ENCODE assay signal across 8 cellular contexts in genomic region chr3:45226206-45226915, GRCh38. TPM values are rescaled to one million over a fixed set of nuclear protein-coding genes. Genes with fewer than 3 reads are reported as not detected.
DNase-seq lines count a peak whose midpoint lies in the region; ATAC-seq and TF ChIP-seq lines count a peak whose summit lies in the region.

TSS of gene TMEM158 (minus strand) at chr3:45226287. CDS start at chr3:45226027, 260 bp downstream.

- H3K4me1 Mint-ChIP-seq in activated T-helper 1 cell treated with anti-CD3 and anti-CD28 coated beads, Interleukin-12 subunit alpha, Interleukin-12 subunit beta, Interleukin-2, Interleukin-4 antibody, amounts not matched to agents 30 ng/mL and 10 ng/mL and 1 ng/mL, durations not matched to agents 14 hours and 24 hours and 36 hours (ENCODE audit: low read depth): peaks cover 17% of the 10 kb centered on the region
- H3K4me1 Mint-ChIP-seq in naive thymus-derived CD8-positive, alpha-beta T cell: peaks cover 5 to 18% (median 10%) of the 10 kb centered on the region in 4 donors
- H3K4me1 Mint-ChIP-seq in stimulated activated effector memory CD8-positive, alpha-beta T cell treated with anti-CD3 and anti-CD28 coated beads, Interleukin-12 subunit alpha, Interleukin-12 subunit beta, amount 100 ng/mL, for 72 hours: peaks cover 17% of the 10 kb centered on the region

- H3K4me3 ChIP-seq in fibroblast of mammary gland (ENCODE audit: control insufficient read depth, low read depth, low read length): peak within 1 kb of the TSS; percentile 95

- peak; percentile 58 for ATAC-seq in HG02981 (IDR thresholded peaks at IDR 0.05; ENCODE audit: unreplicated experiment)
- peak; percentile 76 to 78 for ATAC-seq in naive thymus-derived CD8-positive, alpha-beta T cell
- ATAC-seq in stimulated activated effector memory CD8-positive, alpha-beta T cell treated with anti-CD3 and anti-CD28 coated beads, Interleukin-12 subunit alpha, Interleukin-12 subunit beta, amount 100 ng/mL, for 72 hours: peak; percentile 86

- DNase-seq in NCI-H2029 (lab: John Stamatoyannopoulos, UW) (peak; percentile 26), NCI-H2029 treated with DMSO at 0.1 percent for 48 hours (lab: John Stamatoyannopoulos, UW) (no peak), OCI-M1 (lab: John Stamatoyannopoulos, UW) (peak; percentile 54), fibroblast of mammary gland (ENCODE audit: low read depth) (peak; percentile 71)
- DNase-seq in activated T-helper 1 cell treated with anti-CD3 and anti-CD28 coated beads, Interleukin-12 subunit alpha, Interleukin-12 subunit beta, Interleukin-2, Interleukin-4 antibody, amounts not matched to agents 30 ng/mL and 10 ng/mL and 1 ng/mL, durations not matched to agents 14 hours and 24 hours and 36 hours (ENCODE audit: low spot score): peak; percentile 69
- peak; percentile 5 to 80 (median 45) for DNase-seq in naive thymus-derived CD8-positive, alpha-beta T cell
- DNase-seq in stimulated activated effector memory CD8-positive, alpha-beta T cell treated with anti-CD3 and anti-CD28 coated beads, Interleukin-12 subunit alpha, Interleukin-12 subunit beta, amount 100 ng/mL, for 72 hours (ENCODE audit: low spot score in 2 of 2): peak; percentile 40 to 72

- H3K9me3 Mint-ChIP-seq in activated T-helper 1 cell treated with anti-CD3 and anti-CD28 coated beads, Interleukin-12 subunit alpha, Interleukin-12 subunit beta, Interleukin-2, Interleukin-4 antibody, amounts not matched to agents 30 ng/mL and 10 ng/mL and 1 ng/mL, durations not matched to agents 14 hours and 24 hours and 36 hours: no peaks in the 10 kb centered on the region
- no peaks in the 10 kb centered on the region for H3K9me3 Mint-ChIP-seq in naive thymus-derived CD8-positive, alpha-beta T cell
- H3K9me3 Mint-ChIP-seq in stimulated activated effector memory CD8-positive, alpha-beta T cell treated with anti-CD3 and anti-CD28 coated beads, Interleukin-12 subunit alpha, Interleukin-12 subunit beta, amount 100 ng/mL, for 72 hours: no peaks in the 10 kb centered on the region

- POLR2A ChIA-PET in naive thymus-derived CD8-positive, alpha-beta T cell (lab: Charles Lee): no interaction called here

- no peak for TF ChIP-seq CTCF in fibroblast of mammary gland (conservative IDR thresholded peaks at IDR 0.05; ENCODE audit: control insufficient read depth, insufficient read depth, low read depth, low read length)

- peaks cover 74% of the 10 kb centered on the region for H3K27me3 Mint-ChIP-seq in activated T-helper 1 cell treated with anti-CD3 and anti-CD28 coated beads, Interleukin-12 subunit alpha, Interleukin-12 subunit beta, Interleukin-2, Interleukin-4 antibody, amounts not matched to agents 30 ng/mL and 10 ng/mL and 1 ng/mL, durations not matched to agents 14 hours and 24 hours and 36 hours (ENCODE audit: insufficient read depth)
- H3K27me3 Mint-ChIP-seq in naive thymus-derived CD8-positive, alpha-beta T cell: peaks cover 60 to 87% (median 69%) of the 10 kb centered on the region in 5 donors

- no peaks in the 10 kb centered on the region for H3K36me3 Mint-ChIP-seq in activated T-helper 1 cell treated with anti-CD3 and anti-CD28 coated beads, Interleukin-12 subunit alpha, Interleukin-12 subunit beta, Interleukin-2, Interleukin-4 antibody, amounts not matched to agents 30 ng/mL and 10 ng/mL and 1 ng/mL, durations not matched to agents 14 hours and 24 hours and 36 hours (ENCODE audit: low read depth)
- H3K36me3 Mint-ChIP-seq in naive thymus-derived CD8-positive, alpha-beta T cell: peaks cover 0 to 2% (median 0%) of the 10 kb centered on the region in 3 donors
- H3K36me3 Mint-ChIP-seq in stimulated activated effector memory CD8-positive, alpha-beta T cell treated with anti-CD3 and anti-CD28 coated beads, Interleukin-12 subunit alpha, Interleukin-12 subunit beta, amount 100 ng/mL, for 72 hours: peaks cover 8% of the 10 kb centered on the region

- peak within 1 kb of the TSS; percentile 44 for H3K4me3 Mint-ChIP-seq in activated T-helper 1 cell treated with anti-CD3 and anti-CD28 coated beads, Interleukin-12 subunit alpha, Interleukin-12 subunit beta, Interleukin-2, Interleukin-4 antibody, amounts not matched to agents 30 ng/mL and 10 ng/mL and 1 ng/mL, durations not matched to agents 14 hours and 24 hours and 36 hours
- H3K4me3 Mint-ChIP-seq in naive thymus-derived CD8-positive, alpha-beta T cell: peak within 1 kb of the TSS; percentile 57 to 85 (median 74)
- peak within 1 kb of the TSS; percentile 71 for H3K4me3 Mint-ChIP-seq in stimulated activated effector memory CD8-positive, alpha-beta T cell treated with anti-CD3 and anti-CD28 coated beads, Interleukin-12 subunit alpha, Interleukin-12 subunit beta, amount 100 ng/mL, for 72 hours

- H3K27ac Mint-ChIP-seq in activated T-helper 1 cell treated with anti-CD3 and anti-CD28 coated beads, Interleukin-12 subunit alpha, Interleukin-12 subunit beta, Interleukin-2, Interleukin-4 antibody, amounts not matched to agents 30 ng/mL and 10 ng/mL and 1 ng/mL, durations not matched to agents 14 hours and 24 hours and 36 hours: no peak within 1 kb of the TSS
- H3K27ac Mint-ChIP-seq in naive thymus-derived CD8-positive, alpha-beta T cell: peak within 1 kb of the TSS in 3 of 10 donors; percentile 20 to 36 (median 21)
- no peak within 1 kb of the TSS for H3K27ac Mint-ChIP-seq in stimulated activated effector memory CD8-positive, alpha-beta T cell treated with anti-CD3 and anti-CD28 coated beads, Interleukin-12 subunit alpha, Interleukin-12 subunit beta, amount 100 ng/mL, for 72 hours

- intact Hi-C loops in activated T-helper 1 cell treated with anti-CD3 and anti-CD28 coated beads, Interleukin-12 subunit alpha, Interleukin-12 subunit beta, Interleukin-2, Interleukin-4 antibody, amounts not matched to agents 30 ng/mL and 10 ng/mL and 1 ng/mL, durations not matched to agents 14 hours and 24 hours and 36 hours (cut with micrococcal nuclease): loop anchor here (1.0 to 5.0 kb wide), 6 partner anchors 16 to 441 kb away; no protein-coding TSS in a partner anchor

RNA-seq across cellular contexts. Expression of gene TMEM158, which starts in this region (rescaled TPM):
- 0.26 and 0.61 TPM in 2 replicates for total RNA-seq in activated T-helper 1 cell treated with anti-CD3 and anti-CD28 coated beads, Interleukin-12 subunit alpha, Interleukin-12 subunit beta, Interleukin-2, Interleukin-4 antibody, amounts not matched to agents 30 ng/mL and 10 ng/mL and 1 ng/mL, durations not matched to agents 14 hours and 24 hours and 36 hours
- under 1 TPM in 1 of 2 experiments, not detected in 1; 0.22 TPM for total RNA-seq in naive thymus-derived CD8-positive, alpha-beta T cell
- not detected for polyA plus RNA-seq in naive thymus-derived CD8-positive, alpha-beta T cell

Comparison
In these comparisons a context has a peak if more than half of its experiments do, and no peak if none do; other contexts are left out.
1. Peak in DNase-seq in activated T-helper 1 cell treated with anti-CD3 and anti-CD28 coated beads, Interleukin-12 subunit alpha, Interleukin-12 subunit beta, Interleukin-2, Interleukin-4 antibody, amounts not matched to agents 30 ng/mL and 10 ng/mL and 1 ng/mL, durations not matched to agents 14 hours and 24 hours and 36 hours; RNA of the gene not detected or under 1 TPM.
2. Peak in DNase-seq and ATAC-seq in naive thymus-derived CD8-positive, alpha-beta T cell; RNA of the gene not detected or under 1 TPM.